ENCODE assay signal across 6 cellular contexts in genomic region chr22:16615606-16616245, GRCh38. TPM values are rescaled to one million over a fixed set of nuclear protein-coding genes. Genes with fewer than 3 reads are reported as not detected.
"Had no signal": no experiment of that assay in that cellular context is flagged by ENCODE, and none has a peak within 500 bp of the region (broad histone marks: within the 10 kb centered on the region; RNA-seq: fewer than 3 reads in every experiment).

No MANE protein-coding gene starts in this region.

RNA-seq across cellular contexts. Expression of gene CCT8L2, which starts 23.1 kb away (rescaled TPM):
- total RNA-seq: GM23338, H1, H9, HFFc6, HT1080 had no signal
- polyA plus RNA-seq: GM23338, H1, IgD-negative memory B cell had no signal
